Comparison of ENCODE assay signal across 1 cellular context in the genomic region with DNA sequence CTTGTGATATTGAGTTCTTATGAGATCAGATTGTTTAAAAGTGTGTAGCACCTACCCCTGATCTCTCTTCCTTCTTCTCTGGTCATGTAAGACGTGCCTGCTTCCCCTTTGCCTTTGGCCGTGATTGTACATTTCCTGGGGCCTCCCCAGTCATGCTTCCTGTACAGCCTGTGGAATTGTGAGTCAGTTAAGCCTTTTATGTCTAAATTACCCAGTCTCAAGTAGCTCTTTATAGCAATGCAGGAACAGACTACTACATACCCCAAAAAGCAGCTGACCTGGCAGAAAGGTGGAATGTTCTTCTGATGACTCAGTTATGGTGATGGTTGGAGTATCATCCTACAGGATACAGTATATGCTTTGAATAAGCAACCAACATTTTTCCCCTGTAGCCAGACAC.
TF ChIP-seq lines count a peak whose summit lies in the region.

No MANE protein-coding gene starts in this region.

TF ChIP-seq in IMR-90, 13 proteins besides CTCF, POLR2A, EP300 and RAD21 (continued from another document):
- TF ChIP-seq CEBPB (IDR thresholded peaks at IDR 0.05; ENCODE audit: low read depth, low read length) (no peak), BHLHE40 (IDR thresholded peaks at IDR 0.05; ENCODE audit: low read depth, low read length) (0 out of 2 replicates have a peak, but pooled peaks have one; percentile 25), MAFK (IDR thresholded peaks at IDR 0.05; ENCODE audit: low read depth, low read length) (peak; percentile 96), CHD1 (IDR thresholded peaks at IDR 0.05; ENCODE audit: low read depth, low read length) (no peak), MXI1 (IDR thresholded peaks at IDR 0.05; ENCODE audit: borderline replicate concordance, low read depth, low read length) (no peak), NFE2L2 (IDR thresholded peaks at IDR 0.05; ENCODE audit: low read depth, low read length) (0 out of 2 replicates have a peak, but pooled peaks have one; percentile 20), MAZ (IDR thresholded peaks at IDR 0.05; ENCODE audit: borderline replicate concordance, low read depth, low read length) (no peak), FOS (IDR thresholded peaks at IDR 0.05; ENCODE audit: low read depth, low read length) (0 out of 2 replicates have a peak, but pooled peaks have one; percentile 14), SMC3 (IDR thresholded peaks at IDR 0.05; ENCODE audit: low read depth, low read length) (no peak), USF2 (IDR thresholded peaks at IDR 0.05; ENCODE audit: low read depth, low read length) (0 out of 2 replicates have a peak, but pooled peaks have one; percentile 1)
- TF ChIP-seq, protein P1, sequence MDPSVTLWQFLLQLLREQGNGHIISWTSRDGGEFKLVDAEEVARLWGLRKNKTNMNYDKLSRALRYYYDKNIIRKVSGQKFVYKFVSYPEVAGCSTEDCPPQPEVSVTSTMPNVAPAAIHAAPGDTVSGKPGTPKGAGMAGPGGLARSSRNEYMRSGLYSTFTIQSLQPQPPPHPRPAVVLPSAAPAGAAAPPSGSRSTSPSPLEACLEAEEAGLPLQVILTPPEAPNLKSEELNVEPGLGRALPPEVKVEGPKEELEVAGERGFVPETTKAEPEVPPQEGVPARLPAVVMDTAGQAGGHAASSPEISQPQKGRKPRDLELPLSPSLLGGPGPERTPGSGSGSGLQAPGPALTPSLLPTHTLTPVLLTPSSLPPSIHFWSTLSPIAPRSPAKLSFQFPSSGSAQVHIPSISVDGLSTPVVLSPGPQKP (IDR thresholded peaks at IDR 0.05; ENCODE audit: borderline replicate concordance, low read depth, low read length), result no peak
